Comparison of ENCODE assay signal across 9 cellular contexts in the genomic region with DNA sequence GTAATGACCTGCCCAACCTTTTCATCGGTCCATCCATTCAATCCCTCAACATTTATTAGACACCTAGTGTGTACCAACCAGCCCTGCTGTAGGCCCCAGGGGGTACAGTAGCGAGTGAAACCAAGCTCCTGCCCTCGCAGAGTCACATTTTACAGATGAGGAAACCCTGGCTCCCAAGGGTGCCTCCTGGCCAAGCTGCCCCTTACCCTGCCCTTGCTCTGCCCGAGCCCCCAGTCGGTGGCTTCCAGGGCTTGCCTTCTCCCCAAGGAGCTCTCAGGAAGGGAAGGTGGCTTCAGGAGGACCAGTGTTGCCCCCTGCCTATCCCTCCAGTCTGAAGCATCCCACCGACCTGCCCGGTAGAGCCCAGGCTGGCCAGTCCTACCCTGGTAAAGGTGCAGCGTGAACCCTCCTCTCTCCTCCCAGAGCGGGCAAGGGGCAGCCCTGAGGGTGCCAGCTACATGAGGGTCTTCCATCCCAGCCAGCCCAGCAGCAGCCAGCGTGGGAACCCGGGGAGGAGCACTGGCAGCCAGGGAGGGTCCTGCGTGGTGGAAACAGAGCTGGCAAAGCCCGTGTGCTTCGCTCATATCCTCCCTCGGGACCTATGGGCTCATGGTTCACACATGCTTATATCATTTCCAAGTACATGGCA. TPM values are rescaled to one million over a fixed set of nuclear protein-coding genes. Genes with fewer than 3 reads are reported as not detected.
DNase-seq lines count a peak whose midpoint lies in the region; ATAC-seq, FAIRE-seq and TF ChIP-seq lines count a peak whose summit lies in the region.
"Had no signal": no experiment of that assay in that cellular context is flagged by ENCODE, and none has a peak within 500 bp of the region (broad histone marks: within the 10 kb centered on the region; RNA-seq: fewer than 3 reads in every experiment).

No MANE protein-coding gene starts in this region.

- peaks cover 10% of the 10 kb centered on the region for H3K4me1 ChIP-seq in CD8-positive, alpha-beta T cell (ENCODE audit: insufficient read depth, low read length)
- H3K4me1 ChIP-seq in HUES64 (ENCODE audit: insufficient read depth, low read length), result no peaks in the 10 kb centered on the region
- no peaks in the 10 kb centered on the region for H3K4me1 ChIP-seq in ascending aorta

- H3K36me3 Mint-ChIP-seq in CD8-positive, alpha-beta T cell, result no peaks in the 10 kb centered on the region
- H3K36me3 Mint-ChIP-seq in natural killer cell, result no peaks in the 10 kb centered on the region

- H3K4me3 ChIP-seq in CD8-positive, alpha-beta T cell (ENCODE audit: low read depth, low read length), result no peak overlapping the region
- H3K4me3 ChIP-seq in HUES64 (ENCODE audit: low read length), result peak overlapping the region; percentile 29; the same call in 1 of the 2 replicates
- H3K4me3 ChIP-seq in bronchial epithelial cell (ENCODE audit: low read depth, low read length), result peak overlapping the region; percentile 20
- H3K4me3 ChIP-seq in ascending aorta, result no peak overlapping the region

- H3K9me3 Mint-ChIP-seq in CD8-positive, alpha-beta T cell, result no peaks in the 10 kb centered on the region
- no peaks in the 10 kb centered on the region for H3K9me3 Mint-ChIP-seq in natural killer cell

- no peaks in the 10 kb centered on the region for H3K9me3 ChIP-seq in CD8-positive, alpha-beta T cell (ENCODE audit: low read length)
- no peaks in the 10 kb centered on the region for H3K9me3 ChIP-seq in HUES64 (ENCODE audit: insufficient read depth, low read depth, low read length)
- H3K9me3 ChIP-seq in ascending aorta, result no peaks in the 10 kb centered on the region

- no peak for DNase-seq in CD8-positive, alpha-beta T cell
- DNase-seq in bronchial epithelial cell (ENCODE audit: low read depth) (no peak), natural killer cell (no peak), ascending aorta (ENCODE audit: low spot score in 2 of 2) (no peak), NCI-H2107 treated with DMSO at 0.1 percent for 48 hours (lab: John Stamatoyannopoulos, UW; ENCODE audit: unreplicated experiment) (no peak), omental fat pad (ENCODE audit: low spot score) (no peak)
- DNase-seq: NCI-H2227 treated with DMSO at 0.1 percent for 48 hours had no signal

- H3K27me3 ChIP-seq in CD8-positive, alpha-beta T cell (ENCODE audit: insufficient read depth, low read length), result peaks cover 14% of the 10 kb centered on the region
- H3K27me3 ChIP-seq in HUES64 (ENCODE audit: insufficient read depth, low read length) (peaks cover 52% of the 10 kb centered on the region), bronchial epithelial cell (ENCODE audit: control insufficient read depth, insufficient read depth, low read length) (peaks cover 5% of the 10 kb centered on the region), ascending aorta (peaks cover 9% of the 10 kb centered on the region)

- intact Hi-C loops in CD8-positive, alpha-beta T cell (cut with DNase I, micrococcal nuclease), result no loop called here
- intact Hi-C loops in natural killer cell (cut with micrococcal nuclease) (no loop called here), ascending aorta (cut with DNase I) (no loop called here)

- H3K27ac ChIP-seq in CD8-positive, alpha-beta T cell (ENCODE audit: low read depth, low read length), result no peak overlapping the region
- H3K27ac ChIP-seq in HUES64 (ENCODE audit: low read depth, low read length) (no peak overlapping the region), ascending aorta (no peak overlapping the region)

- CTCF ChIA-PET in CD8-positive, alpha-beta T cell (lab: Charles Lee), result interaction anchor here (1.3 kb wide), 1 partner anchor 43 kb away, joined by 3 read pairs; no protein-coding TSS in a partner anchor

- no peak for FAIRE-seq in bronchial epithelial cell (lab: Jason Lieb, UNC)

- POLR2A ChIA-PET in CD8-positive, alpha-beta T cell (lab: Charles Lee), result no interaction called here

- no peak for ATAC-seq in CD8-positive, alpha-beta T cell
- ATAC-seq in natural killer cell, result no peak
- ATAC-seq in GM19324 (IDR thresholded peaks at IDR 0.05; ENCODE audit: low FRiP score, unreplicated experiment), result no peak
- no peak for ATAC-seq in omental fat pad (ENCODE audit: low FRiP score)

- no peak for TF ChIP-seq CTCF in CD8-positive, alpha-beta T cell (IDR thresholded peaks at IDR 0.05)
- TF ChIP-seq CTCF in bronchial epithelial cell (IDR thresholded peaks at IDR 0.05; ENCODE audit: insufficient read depth, low read length, severe bottlenecking) (no peak), natural killer cell (IDR thresholded peaks at IDR 0.05) (no peak), ascending aorta (IDR thresholded peaks at IDR 0.05) (no peak), omental fat pad (IDR thresholded peaks at IDR 0.05) (no peak)

- WGBS in HUES64, result 70% methylated on average over 15 of the region's 15 CpGs

- peaks cover 4% of the 10 kb centered on the region for H3K4me1 Mint-ChIP-seq in CD8-positive, alpha-beta T cell (ENCODE audit: low read depth)
- H3K4me1 Mint-ChIP-seq in natural killer cell, result no peaks in the 10 kb centered on the region

- H3K27ac Mint-ChIP-seq in CD8-positive, alpha-beta T cell, result no peak overlapping the region
- H3K27ac Mint-ChIP-seq in natural killer cell, result no peak overlapping the region

- H3K27me3 Mint-ChIP-seq in CD8-positive, alpha-beta T cell (ENCODE audit: low read depth), result peaks cover 27% of the 10 kb centered on the region
- H3K27me3 Mint-ChIP-seq in natural killer cell (ENCODE audit: low read depth in 2 of 2), result peaks cover 30 to 41% of the 10 kb centered on the region in 2 donors

- no peak overlapping the region for H3K9ac ChIP-seq in HUES64 (ENCODE audit: low read depth, low read length)

- peak overlapping the region; percentile 61 for H3K4me3 Mint-ChIP-seq in CD8-positive, alpha-beta T cell
- peak overlapping the region; percentile 49 for H3K4me3 Mint-ChIP-seq in natural killer cell

- no peaks in the 10 kb centered on the region for H3K36me3 ChIP-seq in CD8-positive, alpha-beta T cell (ENCODE audit: insufficient read depth, low read length)
- H3K36me3 ChIP-seq in HUES64 (ENCODE audit: insufficient read depth, low read length), result no peaks in the 10 kb centered on the region
- no peaks in the 10 kb centered on the region for H3K36me3 ChIP-seq in bronchial epithelial cell (ENCODE audit: control insufficient read depth, insufficient read depth, low read length)
- H3K36me3 ChIP-seq in ascending aorta, result no peaks in the 10 kb centered on the region

RNA-seq across cellular contexts. Expression of gene BEGAIN, which starts 0.7 kb away (rescaled TPM):
- 1 to 10 TPM in 1 of 2 experiments, under 1 TPM in 1; 0.61 to 1.9 TPM for total RNA-seq in CD8-positive, alpha-beta T cell
- polyA plus RNA-seq in HUES64 (2013, experiment 1 of 2), result 0.95 TPM
- polyA plus RNA-seq in HUES64 (2013, experiment 2 of 2), result 1.7 TPM
- total RNA-seq in bronchial epithelial cell (0.51 and 1.1 TPM in 2 replicates), natural killer cell (1 to 10 TPM in 1 of 3 donors, under 1 TPM in 1, not detected in 1; 0.11 to 1.3 TPM), ascending aorta (5.9 TPM), omental fat pad (1 to 10 TPM; 1.0 to 8.6 (median 1.6) TPM)

Comparison
In these comparisons a context has a peak if more than half of its experiments do, and no peak if none do; other contexts are left out.
1. H3K4me3 ChIP-seq: peak in HUES64 (single experiment) and bronchial epithelial cell (single experiment); none in CD8-positive, alpha-beta T cell (single experiment) and ascending aorta (0 of 2).